ENCODE assay signal across 13 cellular contexts in the genomic region with DNA sequence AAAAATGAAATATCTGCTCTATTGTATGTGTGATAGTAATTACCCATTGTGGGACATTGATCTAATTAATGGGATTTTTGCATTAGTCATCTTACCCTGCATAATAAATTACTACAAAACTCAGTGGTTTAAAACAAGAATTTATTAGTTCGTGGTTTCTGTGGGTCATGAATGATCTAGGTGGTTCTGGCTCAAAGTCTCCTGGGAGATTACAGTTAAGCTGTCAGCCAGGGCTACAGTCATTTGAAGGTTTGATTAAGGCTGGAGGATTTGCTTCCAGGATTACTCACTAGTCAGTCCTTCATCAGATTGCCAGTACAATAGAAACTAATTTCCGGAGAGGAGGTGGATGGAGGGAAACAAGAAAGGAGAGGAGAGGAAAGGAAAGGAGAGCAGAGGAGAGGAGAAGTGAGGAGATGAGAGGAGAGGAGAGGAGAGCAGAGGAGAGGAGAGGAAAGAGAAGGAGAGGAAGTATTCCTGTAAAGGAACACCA.
DNase-seq lines count a peak whose midpoint lies in the region; ATAC-seq, FAIRE-seq and TF ChIP-seq lines count a peak whose summit lies in the region.
"Had no signal": no experiment of that assay in that cellular context is flagged by ENCODE, and none has a peak within 500 bp of the region (broad histone marks: within the 10 kb centered on the region; RNA-seq: fewer than 3 reads in every experiment).

No MANE protein-coding gene starts in this region.

- H3K9me3 ChIP-seq in SJCRH30 (replicated peaks) (no peaks in the 10 kb centered on the region), kidney (ENCODE audit: control insufficient read depth in 1 of 2, low read length in 2 of 2) (no peaks in the 10 kb centered on the region)
- H3K9me3 ChIP-seq: thyroid gland had no signal

- H3K4me1 ChIP-seq in SJCRH30 = peaks cover 59% of the 10 kb centered on the region
- no peaks in the 10 kb centered on the region for H3K4me1 ChIP-seq in kidney (ENCODE audit: control insufficient read depth in 1 of 2, insufficient read depth in 1 of 2, low read depth in 1 of 2, low read length in 2 of 2)
- H3K4me1 ChIP-seq: thyroid gland had no signal

- DNase-seq in A172 (ENCODE audit: low spot score) (peak; percentile 97), SJCRH30 (peak; percentile 27 to 44), fibroblast of mammary gland (ENCODE audit: low read depth) (peak; percentile 93), COLO668 (lab: John Stamatoyannopoulos, UW; ENCODE audit: unreplicated experiment) (no peak), kidney (no peak), dedifferentiated amniotic fluid mesenchymal stem cell (ENCODE audit: extremely low spot score) (no peak), erythroblast (lab: John Stamatoyannopoulos, UW) (no peak)
- DNase-seq: GF-D8, right cardiac atrium, RPMI8226, thyroid gland had no signal

- ATAC-seq in GM18520 (IDR thresholded peaks at IDR 0.05; ENCODE audit: unreplicated experiment) = peak; percentile 63
- ATAC-seq: right cardiac atrium had no signal

- H3K9ac ChIP-seq in kidney (ENCODE audit: low read length in 2 of 2) = no peak overlapping the region

- intact Hi-C loops in kidney (cut with DNase I) = no loop called here

- H3K27me3 ChIP-seq in SJCRH30 = no peaks in the 10 kb centered on the region
- H3K27me3 ChIP-seq: thyroid gland had no signal

- no peaks in the 10 kb centered on the region for H3K36me3 ChIP-seq in SJCRH30
- H3K36me3 ChIP-seq in kidney (ENCODE audit: control insufficient read depth in 1 of 2, insufficient read depth in 2 of 2, low read length in 2 of 2) = no peaks in the 10 kb centered on the region
- H3K36me3 ChIP-seq: thyroid gland had no signal

- H3K4me3 ChIP-seq in SJCRH30 (no peak overlapping the region), fibroblast of mammary gland (ENCODE audit: control insufficient read depth, low read depth, low read length) (no peak overlapping the region), kidney (ENCODE audit: low read length in 2 of 2) (no peak overlapping the region)
- H3K4me3 ChIP-seq: thyroid gland had no signal

- TF ChIP-seq CTCF in fibroblast of mammary gland (conservative IDR thresholded peaks at IDR 0.05; ENCODE audit: control insufficient read depth, insufficient read depth, low read depth, low read length) (no peak), kidney (IDR thresholded peaks at IDR 0.05; ENCODE audit: borderline replicate concordance, extremely low read depth, insufficient read depth) (no peak)

- TF ChIP-seq POLR2A in erythroblast (IDR thresholded peaks at IDR 0.05; ENCODE audit: low read length) = no peak

- peak overlapping the region; percentile 5; the same call in 1 of the 2 replicates for H3K27ac ChIP-seq in SJCRH30
- no peak overlapping the region for H3K27ac ChIP-seq in kidney (ENCODE audit: low read depth in 2 of 2, low read length in 2 of 2)
- H3K27ac ChIP-seq: thyroid gland had no signal

- FAIRE-seq in kidney (lab: Jason Lieb, UNC) = no peak
- FAIRE-seq: endometrium had no signal

Comparison
In these comparisons a context has a peak if more than half of its experiments do, and no peak if none do; other contexts are left out.
1. DNase-seq: peak in A172 (single experiment), SJCRH30 (2 of 2) and fibroblast of mammary gland (single experiment); none in COLO668 (single experiment), kidney (single experiment), dedifferentiated amniotic fluid mesenchymal stem cell (single experiment) and erythroblast (0 of 2).